In the genomic region with DNA sequence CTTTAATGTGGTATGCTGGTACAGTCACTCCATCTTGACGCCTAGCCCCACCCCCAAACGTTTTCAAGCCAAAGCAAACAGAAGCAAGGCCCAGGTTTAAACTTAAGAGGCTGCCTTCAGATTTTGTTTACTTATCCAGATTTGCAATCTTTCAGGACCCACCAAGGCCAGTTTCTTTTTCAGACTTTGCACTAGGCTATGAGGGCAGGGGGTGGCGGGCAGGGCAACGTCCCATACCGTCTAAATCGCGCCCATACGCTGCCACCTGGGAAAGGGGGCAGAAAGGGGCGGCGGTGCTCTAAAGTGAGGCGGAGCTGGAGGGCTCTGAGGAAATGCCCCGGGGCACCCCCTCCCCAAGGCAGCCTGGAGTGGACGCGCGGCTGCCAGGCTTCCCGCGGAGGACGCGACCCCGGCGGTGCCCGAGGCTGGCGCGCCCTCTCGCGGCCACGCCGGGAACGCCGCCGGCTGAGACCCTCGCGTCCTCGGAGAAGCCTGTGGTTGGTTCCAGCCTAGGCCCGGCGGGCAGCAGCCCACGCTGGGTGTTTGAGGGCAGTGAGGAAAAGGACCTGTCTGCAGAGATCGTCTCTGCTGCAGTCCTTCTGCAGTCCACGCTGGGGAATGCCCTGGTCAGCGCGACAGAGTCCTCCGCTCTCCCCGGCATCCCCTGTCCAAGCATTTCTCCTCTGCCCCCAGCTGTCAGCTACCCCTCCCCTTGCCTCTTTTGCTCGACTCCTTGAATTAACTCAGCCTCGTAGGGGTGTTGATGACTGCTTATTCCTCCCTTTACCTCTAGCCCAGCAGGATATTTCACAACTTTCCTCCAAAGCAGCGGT, we compare ENCODE assay signal across 7 cellular contexts.
DNase-seq lines count a peak whose midpoint lies in the region; ATAC-seq, FAIRE-seq and TF ChIP-seq lines count a peak whose summit lies in the region.

No MANE protein-coding gene starts in this region.

- CTCF ChIA-PET in activated CD4-positive, alpha-beta T cell treated with anti-CD3 and anti-CD28 coated beads for 36 hours (lab: Charles Lee), result interaction anchor here (0.6 to 1.5 kb wide), 9 partner anchors 10 to 302 kb away, joined by 3 to 4 read pairs (median 3); no protein-coding TSS in a partner anchor

- H3K9me3 Mint-ChIP-seq in activated CD4-positive, alpha-beta T cell treated with anti-CD3 and anti-CD28 coated beads for 36 hours (ENCODE audit: low read depth), result no peaks in the 10 kb centered on the region

- POLR2A ChIA-PET in activated CD4-positive, alpha-beta T cell treated with anti-CD3 and anti-CD28 coated beads for 36 hours (lab: Charles Lee), result no interaction called here

- TF ChIP-seq POLR2A in GM12892 (IDR thresholded peaks at IDR 0.05; ENCODE audit: low read depth, low read length) (no peak), NB4 (IDR thresholded peaks at IDR 0.05; ENCODE audit: extremely low read depth, insufficient read length) (no peak)

- FAIRE-seq in GM12892 (lab: Jason Lieb, UNC), result peak; percentile 70

- no peaks in the 10 kb centered on the region for H3K36me3 Mint-ChIP-seq in activated CD4-positive, alpha-beta T cell treated with anti-CD3 and anti-CD28 coated beads for 36 hours (ENCODE audit: low read depth)

- H3K4me3 Mint-ChIP-seq in activated CD4-positive, alpha-beta T cell treated with anti-CD3 and anti-CD28 coated beads for 36 hours, result peak overlapping the region; percentile 51

- intact Hi-C loops in activated CD4-positive, alpha-beta T cell treated with anti-CD3 and anti-CD28 coated beads for 36 hours (cut with DNase I, micrococcal nuclease), result loop anchor here (1.0 to 2.0 kb wide), 3 partner anchors 341 to 484 kb away; no protein-coding TSS in a partner anchor

- H3K4me1 Mint-ChIP-seq in activated CD4-positive, alpha-beta T cell treated with anti-CD3 and anti-CD28 coated beads for 36 hours, result peaks cover 7% of the 10 kb centered on the region

- H3K27me3 Mint-ChIP-seq in activated CD4-positive, alpha-beta T cell treated with anti-CD3 and anti-CD28 coated beads for 36 hours, result peaks cover 10% of the 10 kb centered on the region

- ATAC-seq in activated CD4-positive, alpha-beta T cell treated with anti-CD3 and anti-CD28 coated beads for 36 hours, result peak; percentile 91

- peak; percentile 57 for TF ChIP-seq CTCF in NB4 (IDR thresholded peaks at IDR 0.05; ENCODE audit: low read depth, low read length)

- H3K4me3 ChIP-seq in NB4 (ENCODE audit: low read depth, low read length), result no peak overlapping the region

- no peak overlapping the region for H3K27ac Mint-ChIP-seq in activated CD4-positive, alpha-beta T cell treated with anti-CD3 and anti-CD28 coated beads for 36 hours

- DNase-seq in GM12892 (ENCODE audit: insufficient read length) (peak; percentile 52), NB4 (ENCODE audit: low read depth) (peak; percentile 60), dermis blood vessel endothelial cell (peak; percentile 73), medulla oblongata (ENCODE audit: extremely low spot score) (peak; percentile 41), NCI-H2107 (lab: John Stamatoyannopoulos, UW) (no peak)
- DNase-seq in activated CD4-positive, alpha-beta T cell treated with anti-CD3 and anti-CD28 coated beads for 36 hours, result peak; percentile 76
- DNase-seq in stimulated activated CD8-positive, alpha-beta memory T cell treated with anti-CD3 and anti-CD28 coated beads, Interleukin-15, amount 100 ng/mL, for 24 hours (ENCODE audit: low read depth), result peak; percentile 60
